ENCODE assay signal across 5 cellular contexts in the genomic region with DNA sequence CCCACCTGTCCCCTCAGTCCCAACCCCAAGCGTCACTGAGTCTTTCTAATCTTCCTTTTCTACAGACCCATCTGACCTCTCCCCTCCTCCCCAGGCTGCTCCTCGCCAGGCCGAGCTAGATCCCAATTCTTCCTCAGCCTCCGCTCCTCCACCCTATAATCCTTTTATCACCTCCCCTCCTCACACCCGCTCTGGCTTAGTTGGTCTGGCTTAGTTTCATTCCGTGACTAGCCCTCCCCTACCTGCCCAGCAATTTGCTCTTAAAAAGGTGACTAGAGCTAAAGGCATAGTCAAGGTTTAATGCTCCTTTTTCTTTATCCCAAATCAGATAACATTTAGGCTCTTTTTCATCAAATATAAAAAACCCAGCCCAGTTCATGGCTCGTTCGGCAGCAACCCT.
DNase-seq lines count a peak whose midpoint lies in the region; TF ChIP-seq lines count a peak whose summit lies in the region.
"Not testable (repeated sequence)": the region's sequence is repeated elsewhere in the genome, so short reads cannot be mapped to it uniquely, and the experiment has no call there.

No MANE protein-coding gene starts in this region.

- not testable (repeated sequence) for H3K27me3 ChIP-seq in H9 (ENCODE audit: insufficient read depth, low read length); HUES64 (ENCODE audit: insufficient read depth, low read length); WERI-Rb-1 (ENCODE audit: insufficient read depth, low read depth, severe bottlenecking); esophagus muscularis mucosa

- not testable (repeated sequence) for H3K27ac ChIP-seq in H9 (ENCODE audit: insufficient read length, low read depth, low read length); WERI-Rb-1; esophagus muscularis mucosa (replicated peaks in 1 of 4)
- peak overlapping the region; percentile 3; the same call in 1 of the 2 replicates for H3K27ac ChIP-seq in HUES64 (ENCODE audit: low read depth, low read length)

- not testable (repeated sequence) for H3K4me2 ChIP-seq in H9 (ENCODE audit: insufficient read depth, insufficient read length, low read length)

- peaks cover 39 to 64% of the 10 kb centered on the region in 2 experiments for H3K4me1 Mint-ChIP-seq in H9

- intact Hi-C loops in esophagus muscularis mucosa (cut with DNase I): not testable (repeated sequence)

- H3K9ac ChIP-seq in H9 (ENCODE audit: extremely low read depth, insufficient read length, low read length): peak overlapping the region; percentile 47
- H3K9ac ChIP-seq in HUES64 (ENCODE audit: low read depth, low read length): not testable (repeated sequence)

- H3K4ac ChIP-seq in H9 (ENCODE audit: low read depth, low read length): not testable (repeated sequence)

- not testable (repeated sequence) for H3K23me2 ChIP-seq in H9 (ENCODE audit: insufficient read length, low read depth, low read length, poor library complexity, severe bottlenecking)

- H4K5ac ChIP-seq in H9 (ENCODE audit: insufficient read length, low read depth, low read length): not testable (repeated sequence)

- not testable (repeated sequence) for H3K79me1 ChIP-seq in H9 (ENCODE audit: insufficient read depth, low read depth, low read length, poor library complexity, severe bottlenecking)

- H2BK5ac ChIP-seq in H9 (ENCODE audit: insufficient read length, low read length): not testable (repeated sequence)

- not testable (repeated sequence) for H3K79me2 ChIP-seq in H9 (ENCODE audit: insufficient read depth, low read length)

- not testable (repeated sequence) for H3K56ac ChIP-seq in H9 (ENCODE audit: insufficient read length, low read depth, low read length)

- H3K4me3 ChIP-seq in HUES64 (ENCODE audit: low read length): peak overlapping the region; percentile 27
- H3K4me3 ChIP-seq in WERI-Rb-1 (ENCODE audit: low read depth, low read length); esophagus muscularis mucosa: not testable (repeated sequence)

- not testable (repeated sequence) for H3K27me3 Mint-ChIP-seq in H9 (ENCODE audit: low read depth)

- not testable (repeated sequence) for TF ChIP-seq POLR2A in esophagus muscularis mucosa (IDR thresholded peaks at IDR 0.05; ENCODE audit: low read depth)

- not testable (repeated sequence) for H3K18ac ChIP-seq in H9 (ENCODE audit: insufficient read length, low read depth, low read length)

- not testable (repeated sequence) for H3K36me3 Mint-ChIP-seq in H9 (ENCODE audit: insufficient read depth in 1 of 3, low read depth in 3 of 3)

- H2BK120ac ChIP-seq in H9 (ENCODE audit: low read depth, low read length, poor library complexity, severe bottlenecking): not testable (repeated sequence)

- no CpG with 5 or more reads among the region's 8 CpGs for WGBS in H9 (ENCODE audit: extremely low coverage, insufficient read length, low lambda C conversion rate)
- 35% methylated on average over 7 of the region's 8 CpGs for WGBS in HUES64
- WGBS in esophagus muscularis mucosa: 87% methylated on average over 7 of the region's 8 CpGs

- H3T11ph ChIP-seq in H9 (ENCODE audit: low read length): not testable (repeated sequence)

- not testable (repeated sequence) for TF ChIP-seq CTCF in H9 (conservative IDR thresholded peaks at IDR 0.05); WERI-Rb-1 (IDR thresholded peaks at IDR 0.05; ENCODE audit: low read depth, low read length); esophagus muscularis mucosa (IDR thresholded peaks at IDR 0.05)

- not testable (repeated sequence) for H2BK20ac ChIP-seq in H9 (ENCODE audit: low read depth, low read length, poor library complexity, severe bottlenecking)

- H4K20me1 ChIP-seq in H9 (ENCODE audit: control insufficient read depth, insufficient read depth, insufficient read length): not testable (repeated sequence)

- TF ChIP-seq EP300 in esophagus muscularis mucosa (IDR thresholded peaks at IDR 0.05): not testable (repeated sequence)

- not testable (repeated sequence) for H2AFZ ChIP-seq in H9 (ENCODE audit: low read length)

- H3K23ac ChIP-seq in H9 (ENCODE audit: insufficient read length, low read depth, low read length): not testable (repeated sequence)

- H3K14ac ChIP-seq in H9 (ENCODE audit: insufficient read depth, low read length): not testable (repeated sequence)

- not testable (repeated sequence) for H2AK5ac ChIP-seq in H9 (ENCODE audit: insufficient read length, low read length)

- H4K91ac ChIP-seq in H9 (ENCODE audit: insufficient read length, low read depth, low read length): not testable (repeated sequence)

- H2BK15ac ChIP-seq in H9 (ENCODE audit: low read depth, low read length): not testable (repeated sequence)

- H3K9me3 ChIP-seq in H9 (ENCODE audit: control insufficient read depth, low read depth, low read length); HUES64 (ENCODE audit: insufficient read depth, low read depth, low read length); WERI-Rb-1 (ENCODE audit: severe bottlenecking); esophagus muscularis mucosa: not testable (repeated sequence)

- H3K4me1 ChIP-seq in H9 (ENCODE audit: insufficient read depth, low read length): not testable (repeated sequence)
- H3K4me1 ChIP-seq in HUES64 (ENCODE audit: insufficient read depth, low read length): peaks cover 21% of the 10 kb centered on the region
- peaks cover 12 to 28% (median 16%) of the 10 kb centered on the region in 4 donors for H3K4me1 ChIP-seq in esophagus muscularis mucosa

- not testable (repeated sequence) for H3K36me3 ChIP-seq in HUES64 (ENCODE audit: insufficient read depth, low read length); WERI-Rb-1; esophagus muscularis mucosa

- peak overlapping the region; percentile 18 to 47; a peak in 2 of 5 replicates for H3K4me3 Mint-ChIP-seq in H9

- not testable (repeated sequence) for H3K9me3 Mint-ChIP-seq in H9

- peak overlapping the region in 2 of 3 experiments; percentile 12 to 21; a peak in 2 of 7 replicates for H3K27ac Mint-ChIP-seq in H9

- H2BK12ac ChIP-seq in H9 (ENCODE audit: insufficient read length, low read depth, low read length): not testable (repeated sequence)

- not testable (repeated sequence) for H4K8ac ChIP-seq in H9 (replicated peaks; ENCODE audit: insufficient read length, low read depth, low read length)

- DNase-seq in H9: not testable (repeated sequence)
- DNase-seq in WERI-Rb-1 (peak; percentile 55), esophagus muscularis mucosa (ENCODE audit: extremely low spot score) (peak; percentile 7), islet precursor cell (peak; percentile 42)
